In the genomic region with DNA sequence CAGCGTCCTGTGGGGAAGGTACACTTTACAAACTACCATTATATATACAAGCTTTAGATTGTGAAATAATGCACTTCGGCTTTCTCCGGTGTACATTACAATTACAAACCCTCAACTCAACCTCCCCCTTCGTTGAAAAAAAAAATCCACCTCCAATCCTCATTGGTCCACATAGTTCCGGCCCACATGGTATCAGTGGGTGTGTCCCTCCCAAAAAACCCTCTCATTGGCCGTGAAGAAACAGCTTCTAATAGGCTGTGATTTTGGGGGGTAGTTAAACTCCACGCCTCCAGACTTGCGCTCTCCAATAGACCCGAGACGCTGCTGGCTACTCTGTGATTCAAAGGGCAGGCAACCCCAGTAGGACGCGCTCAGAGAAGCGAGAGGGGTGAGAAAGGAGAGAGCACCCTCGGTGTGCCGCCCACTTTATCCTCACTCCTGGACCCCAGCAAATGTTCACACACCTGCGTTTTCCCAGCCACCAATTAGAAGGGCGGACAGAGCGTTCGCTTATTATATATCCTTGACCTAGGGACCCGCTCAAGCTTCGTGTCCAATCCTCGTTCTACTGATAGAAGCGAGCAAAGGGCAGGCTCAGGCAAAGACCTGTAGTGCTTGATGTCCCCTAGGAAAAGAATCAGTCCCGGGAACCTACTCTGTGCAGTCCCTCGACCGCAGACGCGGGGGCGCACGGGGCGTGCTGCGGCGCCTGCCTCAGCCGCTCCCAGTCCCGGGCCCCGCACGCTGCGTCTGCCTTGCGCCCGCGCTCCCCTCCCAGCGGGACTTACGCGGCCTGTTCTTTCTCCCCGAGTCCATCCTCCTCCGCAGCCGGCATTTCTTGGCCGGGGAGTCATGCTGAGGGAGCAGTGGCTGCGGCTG, we compare ENCODE assay signal across 1 cellular context.
A peak's percentile ranks its signal among the peaks of the same experiment; 100 is the strongest.
TF ChIP-seq lines count a peak whose summit lies in the region.

No MANE protein-coding gene starts in this region.

TF ChIP-seq in WTC11, 78 proteins besides CTCF, POLR2A, EP300 and RAD21 (continued from another document and continues in another):
- TF ChIP-seq, protein P1, sequence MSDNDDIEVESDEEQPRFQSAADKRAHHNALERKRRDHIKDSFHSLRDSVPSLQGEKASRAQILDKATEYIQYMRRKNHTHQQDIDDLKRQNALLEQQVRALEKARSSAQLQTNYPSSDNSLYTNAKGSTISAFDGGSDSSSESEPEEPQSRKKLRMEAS (CRISPR knock-in tag; IDR thresholded peaks at IDR 0.05), result peak; percentile 27
- TF ChIP-seq, protein P2, sequence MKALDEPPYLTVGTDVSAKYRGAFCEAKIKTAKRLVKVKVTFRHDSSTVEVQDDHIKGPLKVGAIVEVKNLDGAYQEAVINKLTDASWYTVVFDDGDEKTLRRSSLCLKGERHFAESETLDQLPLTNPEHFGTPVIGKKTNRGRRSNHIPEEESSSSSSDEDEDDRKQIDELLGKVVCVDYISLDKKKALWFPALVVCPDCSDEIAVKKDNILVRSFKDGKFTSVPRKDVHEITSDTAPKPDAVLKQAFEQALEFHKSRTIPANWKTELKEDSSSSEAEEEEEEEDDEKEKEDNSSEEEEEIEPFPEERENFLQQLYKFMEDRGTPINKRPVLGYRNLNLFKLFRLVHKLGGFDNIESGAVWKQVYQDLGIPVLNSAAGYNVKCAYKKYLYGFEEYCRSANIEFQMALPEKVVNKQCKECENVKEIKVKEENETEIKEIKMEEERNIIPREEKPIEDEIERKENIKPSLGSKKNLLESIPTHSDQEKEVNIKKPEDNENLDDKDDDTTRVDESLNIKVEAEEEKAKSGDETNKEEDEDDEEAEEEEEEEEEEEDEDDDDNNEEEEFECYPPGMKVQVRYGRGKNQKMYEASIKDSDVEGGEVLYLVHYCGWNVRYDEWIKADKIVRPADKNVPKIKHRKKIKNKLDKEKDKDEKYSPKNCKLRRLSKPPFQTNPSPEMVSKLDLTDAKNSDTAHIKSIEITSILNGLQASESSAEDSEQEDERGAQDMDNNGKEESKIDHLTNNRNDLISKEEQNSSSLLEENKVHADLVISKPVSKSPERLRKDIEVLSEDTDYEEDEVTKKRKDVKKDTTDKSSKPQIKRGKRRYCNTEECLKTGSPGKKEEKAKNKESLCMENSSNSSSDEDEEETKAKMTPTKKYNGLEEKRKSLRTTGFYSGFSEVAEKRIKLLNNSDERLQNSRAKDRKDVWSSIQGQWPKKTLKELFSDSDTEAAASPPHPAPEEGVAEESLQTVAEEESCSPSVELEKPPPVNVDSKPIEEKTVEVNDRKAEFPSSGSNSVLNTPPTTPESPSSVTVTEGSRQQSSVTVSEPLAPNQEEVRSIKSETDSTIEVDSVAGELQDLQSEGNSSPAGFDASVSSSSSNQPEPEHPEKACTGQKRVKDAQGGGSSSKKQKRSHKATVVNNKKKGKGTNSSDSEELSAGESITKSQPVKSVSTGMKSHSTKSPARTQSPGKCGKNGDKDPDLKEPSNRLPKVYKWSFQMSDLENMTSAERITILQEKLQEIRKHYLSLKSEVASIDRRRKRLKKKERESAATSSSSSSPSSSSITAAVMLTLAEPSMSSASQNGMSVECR (CRISPR knock-in tag; IDR thresholded peaks at IDR 0.05; ENCODE audit: borderline replicate concordance), result peak; percentile 20; the same call in 1 of the 2 replicates
- TF ChIP-seq GRHL2 (CRISPR knock-in tag; IDR thresholded peaks at IDR 0.05; ENCODE audit: insufficient replicate concordance, severe bottlenecking), result no peak
- TF ChIP-seq, protein P3, sequence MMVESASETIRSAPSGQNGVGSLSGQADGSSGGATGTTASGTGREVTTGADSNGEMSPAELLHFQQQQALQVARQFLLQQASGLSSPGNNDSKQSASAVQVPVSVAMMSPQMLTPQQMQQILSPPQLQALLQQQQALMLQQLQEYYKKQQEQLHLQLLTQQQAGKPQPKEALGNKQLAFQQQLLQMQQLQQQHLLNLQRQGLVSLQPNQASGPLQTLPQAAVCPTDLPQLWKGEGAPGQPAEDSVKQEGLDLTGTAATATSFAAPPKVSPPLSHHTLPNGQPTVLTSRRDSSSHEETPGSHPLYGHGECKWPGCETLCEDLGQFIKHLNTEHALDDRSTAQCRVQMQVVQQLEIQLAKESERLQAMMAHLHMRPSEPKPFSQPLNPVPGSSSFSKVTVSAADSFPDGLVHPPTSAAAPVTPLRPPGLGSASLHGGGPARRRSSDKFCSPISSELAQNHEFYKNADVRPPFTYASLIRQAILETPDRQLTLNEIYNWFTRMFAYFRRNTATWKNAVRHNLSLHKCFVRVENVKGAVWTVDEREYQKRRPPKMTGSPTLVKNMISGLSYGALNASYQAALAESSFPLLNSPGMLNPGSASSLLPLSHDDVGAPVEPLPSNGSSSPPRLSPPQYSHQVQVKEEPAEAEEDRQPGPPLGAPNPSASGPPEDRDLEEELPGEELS (CRISPR knock-in tag; IDR thresholded peaks at IDR 0.05), result no peak
- TF ChIP-seq, protein P4, sequence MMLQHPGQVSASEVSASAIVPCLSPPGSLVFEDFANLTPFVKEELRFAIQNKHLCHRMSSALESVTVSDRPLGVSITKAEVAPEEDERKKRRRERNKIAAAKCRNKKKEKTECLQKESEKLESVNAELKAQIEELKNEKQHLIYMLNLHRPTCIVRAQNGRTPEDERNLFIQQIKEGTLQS (CRISPR knock-in tag; conservative IDR thresholded peaks at IDR 0.05), result no peak
- TF ChIP-seq MXD4 (CRISPR knock-in tag; IDR thresholded peaks at IDR 0.05; ENCODE audit: borderline replicate concordance), result no peak
- peak; percentile 41; the same call in 1 of the 2 replicates for TF ChIP-seq NFYB (CRISPR knock-in tag; conservative IDR thresholded peaks at IDR 0.05; ENCODE audit: low read depth)
- TF ChIP-seq, protein P5, sequence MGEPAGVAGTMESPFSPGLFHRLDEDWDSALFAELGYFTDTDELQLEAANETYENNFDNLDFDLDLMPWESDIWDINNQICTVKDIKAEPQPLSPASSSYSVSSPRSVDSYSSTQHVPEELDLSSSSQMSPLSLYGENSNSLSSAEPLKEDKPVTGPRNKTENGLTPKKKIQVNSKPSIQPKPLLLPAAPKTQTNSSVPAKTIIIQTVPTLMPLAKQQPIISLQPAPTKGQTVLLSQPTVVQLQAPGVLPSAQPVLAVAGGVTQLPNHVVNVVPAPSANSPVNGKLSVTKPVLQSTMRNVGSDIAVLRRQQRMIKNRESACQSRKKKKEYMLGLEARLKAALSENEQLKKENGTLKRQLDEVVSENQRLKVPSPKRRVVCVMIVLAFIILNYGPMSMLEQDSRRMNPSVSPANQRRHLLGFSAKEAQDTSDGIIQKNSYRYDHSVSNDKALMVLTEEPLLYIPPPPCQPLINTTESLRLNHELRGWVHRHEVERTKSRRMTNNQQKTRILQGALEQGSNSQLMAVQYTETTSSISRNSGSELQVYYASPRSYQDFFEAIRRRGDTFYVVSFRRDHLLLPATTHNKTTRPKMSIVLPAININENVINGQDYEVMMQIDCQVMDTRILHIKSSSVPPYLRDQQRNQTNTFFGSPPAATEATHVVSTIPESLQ (CRISPR knock-in tag; IDR thresholded peaks at IDR 0.05), result no peak
- no peak for TF ChIP-seq OVOL2 (CRISPR knock-in tag; IDR thresholded peaks at IDR 0.05; ENCODE audit: borderline replicate concordance)
- no peak for TF ChIP-seq NFE2L1 (CRISPR knock-in tag; IDR thresholded peaks at IDR 0.05)
- no peak for TF ChIP-seq CBFB (CRISPR knock-in tag; IDR thresholded peaks at IDR 0.05; ENCODE audit: low read depth)
- TF ChIP-seq FOXP1 (CRISPR knock-in tag; IDR thresholded peaks at IDR 0.05; ENCODE audit: borderline replicate concordance), result peak; percentile 74
- TF ChIP-seq, protein P6, sequence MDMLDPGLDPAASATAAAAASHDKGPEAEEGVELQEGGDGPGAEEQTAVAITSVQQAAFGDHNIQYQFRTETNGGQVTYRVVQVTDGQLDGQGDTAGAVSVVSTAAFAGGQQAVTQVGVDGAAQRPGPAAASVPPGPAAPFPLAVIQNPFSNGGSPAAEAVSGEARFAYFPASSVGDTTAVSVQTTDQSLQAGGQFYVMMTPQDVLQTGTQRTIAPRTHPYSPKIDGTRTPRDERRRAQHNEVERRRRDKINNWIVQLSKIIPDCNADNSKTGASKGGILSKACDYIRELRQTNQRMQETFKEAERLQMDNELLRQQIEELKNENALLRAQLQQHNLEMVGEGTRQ (CRISPR knock-in tag; IDR thresholded peaks at IDR 0.05), result 0 out of 2 replicates have a peak, but pooled peaks have one; percentile 27
- TF ChIP-seq, protein P7, sequence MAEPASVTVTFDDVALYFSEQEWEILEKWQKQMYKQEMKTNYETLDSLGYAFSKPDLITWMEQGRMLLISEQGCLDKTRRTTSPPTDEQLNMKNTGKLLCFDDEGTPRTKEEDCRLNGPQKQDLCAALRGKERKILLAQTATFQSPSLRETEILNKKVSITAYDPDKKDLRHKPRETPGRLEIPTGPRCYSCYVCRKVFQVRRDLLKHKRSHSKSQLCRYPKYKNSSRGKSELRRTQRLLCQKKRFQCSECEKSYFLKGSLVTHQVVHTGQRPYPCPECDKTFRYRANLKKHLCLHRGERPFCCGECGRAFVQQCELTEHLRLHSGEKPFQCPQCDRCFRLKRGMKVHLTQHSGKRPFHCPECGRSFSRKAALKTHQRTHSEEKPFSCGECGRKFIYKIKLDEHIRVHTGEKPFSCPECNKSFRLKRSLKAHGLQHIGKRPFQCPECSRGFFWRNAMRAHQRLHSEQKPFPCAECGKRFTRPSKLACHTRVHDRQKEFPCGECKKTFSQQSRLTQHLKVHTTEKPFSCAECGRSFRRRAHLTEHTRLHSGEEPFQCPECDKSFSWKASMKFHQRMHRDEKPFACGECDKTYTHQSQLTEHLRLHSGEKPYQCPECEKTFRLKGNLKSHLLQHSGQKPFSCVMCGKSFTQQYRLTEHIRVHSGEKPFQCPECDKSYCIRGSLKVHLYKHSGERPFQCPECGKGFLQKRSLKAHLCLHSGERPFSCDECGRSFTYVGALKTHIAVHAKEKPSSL (CRISPR knock-in tag; conservative IDR thresholded peaks at IDR 0.05), result no peak
- TF ChIP-seq, protein P8, sequence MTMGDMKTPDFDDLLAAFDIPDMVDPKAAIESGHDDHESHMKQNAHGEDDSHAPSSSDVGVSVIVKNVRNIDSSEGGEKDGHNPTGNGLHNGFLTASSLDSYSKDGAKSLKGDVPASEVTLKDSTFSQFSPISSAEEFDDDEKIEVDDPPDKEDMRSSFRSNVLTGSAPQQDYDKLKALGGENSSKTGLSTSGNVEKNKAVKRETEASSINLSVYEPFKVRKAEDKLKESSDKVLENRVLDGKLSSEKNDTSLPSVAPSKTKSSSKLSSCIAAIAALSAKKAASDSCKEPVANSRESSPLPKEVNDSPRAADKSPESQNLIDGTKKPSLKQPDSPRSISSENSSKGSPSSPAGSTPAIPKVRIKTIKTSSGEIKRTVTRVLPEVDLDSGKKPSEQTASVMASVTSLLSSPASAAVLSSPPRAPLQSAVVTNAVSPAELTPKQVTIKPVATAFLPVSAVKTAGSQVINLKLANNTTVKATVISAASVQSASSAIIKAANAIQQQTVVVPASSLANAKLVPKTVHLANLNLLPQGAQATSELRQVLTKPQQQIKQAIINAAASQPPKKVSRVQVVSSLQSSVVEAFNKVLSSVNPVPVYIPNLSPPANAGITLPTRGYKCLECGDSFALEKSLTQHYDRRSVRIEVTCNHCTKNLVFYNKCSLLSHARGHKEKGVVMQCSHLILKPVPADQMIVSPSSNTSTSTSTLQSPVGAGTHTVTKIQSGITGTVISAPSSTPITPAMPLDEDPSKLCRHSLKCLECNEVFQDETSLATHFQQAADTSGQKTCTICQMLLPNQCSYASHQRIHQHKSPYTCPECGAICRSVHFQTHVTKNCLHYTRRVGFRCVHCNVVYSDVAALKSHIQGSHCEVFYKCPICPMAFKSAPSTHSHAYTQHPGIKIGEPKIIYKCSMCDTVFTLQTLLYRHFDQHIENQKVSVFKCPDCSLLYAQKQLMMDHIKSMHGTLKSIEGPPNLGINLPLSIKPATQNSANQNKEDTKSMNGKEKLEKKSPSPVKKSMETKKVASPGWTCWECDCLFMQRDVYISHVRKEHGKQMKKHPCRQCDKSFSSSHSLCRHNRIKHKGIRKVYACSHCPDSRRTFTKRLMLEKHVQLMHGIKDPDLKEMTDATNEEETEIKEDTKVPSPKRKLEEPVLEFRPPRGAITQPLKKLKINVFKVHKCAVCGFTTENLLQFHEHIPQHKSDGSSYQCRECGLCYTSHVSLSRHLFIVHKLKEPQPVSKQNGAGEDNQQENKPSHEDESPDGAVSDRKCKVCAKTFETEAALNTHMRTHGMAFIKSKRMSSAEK (CRISPR knock-in tag; IDR thresholded peaks at IDR 0.05; ENCODE audit: borderline replicate concordance), result no peak
- TF ChIP-seq, protein P9, sequence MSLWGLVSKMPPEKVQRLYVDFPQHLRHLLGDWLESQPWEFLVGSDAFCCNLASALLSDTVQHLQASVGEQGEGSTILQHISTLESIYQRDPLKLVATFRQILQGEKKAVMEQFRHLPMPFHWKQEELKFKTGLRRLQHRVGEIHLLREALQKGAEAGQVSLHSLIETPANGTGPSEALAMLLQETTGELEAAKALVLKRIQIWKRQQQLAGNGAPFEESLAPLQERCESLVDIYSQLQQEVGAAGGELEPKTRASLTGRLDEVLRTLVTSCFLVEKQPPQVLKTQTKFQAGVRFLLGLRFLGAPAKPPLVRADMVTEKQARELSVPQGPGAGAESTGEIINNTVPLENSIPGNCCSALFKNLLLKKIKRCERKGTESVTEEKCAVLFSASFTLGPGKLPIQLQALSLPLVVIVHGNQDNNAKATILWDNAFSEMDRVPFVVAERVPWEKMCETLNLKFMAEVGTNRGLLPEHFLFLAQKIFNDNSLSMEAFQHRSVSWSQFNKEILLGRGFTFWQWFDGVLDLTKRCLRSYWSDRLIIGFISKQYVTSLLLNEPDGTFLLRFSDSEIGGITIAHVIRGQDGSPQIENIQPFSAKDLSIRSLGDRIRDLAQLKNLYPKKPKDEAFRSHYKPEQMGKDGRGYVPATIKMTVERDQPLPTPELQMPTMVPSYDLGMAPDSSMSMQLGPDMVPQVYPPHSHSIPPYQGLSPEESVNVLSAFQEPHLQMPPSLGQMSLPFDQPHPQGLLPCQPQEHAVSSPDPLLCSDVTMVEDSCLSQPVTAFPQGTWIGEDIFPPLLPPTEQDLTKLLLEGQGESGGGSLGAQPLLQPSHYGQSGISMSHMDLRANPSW (CRISPR knock-in tag; conservative IDR thresholded peaks at IDR 0.05; ENCODE audit: low read depth), result peak; percentile 81; the same call in 1 of the 2 replicates
- TF ChIP-seq, protein P10, sequence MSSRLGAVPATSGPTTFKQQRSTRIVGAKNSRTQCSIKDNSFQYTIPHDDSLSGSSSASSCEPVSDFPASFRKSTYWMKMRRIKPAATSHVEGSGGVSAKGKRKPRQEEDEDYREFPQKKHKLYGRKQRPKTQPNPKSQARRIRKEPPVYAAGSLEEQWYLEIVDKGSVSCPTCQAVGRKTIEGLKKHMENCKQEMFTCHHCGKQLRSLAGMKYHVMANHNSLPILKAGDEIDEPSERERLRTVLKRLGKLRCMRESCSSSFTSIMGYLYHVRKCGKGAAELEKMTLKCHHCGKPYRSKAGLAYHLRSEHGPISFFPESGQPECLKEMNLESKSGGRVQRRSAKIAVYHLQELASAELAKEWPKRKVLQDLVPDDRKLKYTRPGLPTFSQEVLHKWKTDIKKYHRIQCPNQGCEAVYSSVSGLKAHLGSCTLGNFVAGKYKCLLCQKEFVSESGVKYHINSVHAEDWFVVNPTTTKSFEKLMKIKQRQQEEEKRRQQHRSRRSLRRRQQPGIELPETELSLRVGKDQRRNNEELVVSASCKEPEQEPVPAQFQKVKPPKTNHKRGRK (CRISPR knock-in tag; IDR thresholded peaks at IDR 0.05; ENCODE audit: borderline replicate concordance), result no peak
- TF ChIP-seq ZNF396 (CRISPR knock-in tag; IDR thresholded peaks at IDR 0.05; ENCODE audit: borderline replicate concordance), result no peak
- TF ChIP-seq KAT7 (CRISPR knock-in tag; IDR thresholded peaks at IDR 0.05; ENCODE audit: borderline replicate concordance), result peak; percentile 72; the same call in 1 of the 2 replicates
- TF ChIP-seq, protein P11, sequence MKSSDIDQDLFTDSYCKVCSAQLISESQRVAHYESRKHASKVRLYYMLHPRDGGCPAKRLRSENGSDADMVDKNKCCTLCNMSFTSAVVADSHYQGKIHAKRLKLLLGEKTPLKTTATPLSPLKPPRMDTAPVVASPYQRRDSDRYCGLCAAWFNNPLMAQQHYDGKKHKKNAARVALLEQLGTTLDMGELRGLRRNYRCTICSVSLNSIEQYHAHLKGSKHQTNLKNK (CRISPR knock-in tag; IDR thresholded peaks at IDR 0.05), result 0 out of 2 replicates have a peak, but pooled peaks have one; percentile 67
